17 cellular contexts compared by ENCODE assay signal in genomic region chr2:7473135-7473771, GRCh38.
A peak's percentile ranks its signal among the peaks of the same experiment; 100 is the strongest.
DNase-seq lines count a peak whose midpoint lies in the region; ATAC-seq lines count a peak whose summit lies in the region.
"Had no signal": no experiment of that assay in that cellular context is flagged by ENCODE, and none has a peak within 500 bp of the region (broad histone marks: within the 10 kb centered on the region; RNA-seq: fewer than 3 reads in every experiment).

No MANE protein-coding gene starts in this region.

- no peak overlapping the region for H3K27ac Mint-ChIP-seq in T-helper 1 cell treated with Interleukin-12 subunit alpha and Interleukin-12 subunit beta and Interleukin-4 antibody, amounts not matched to agents 30 μg/mL and 1 μg/mL, for 36 hours
- H3K27ac Mint-ChIP-seq in activated naive CD4-positive, alpha-beta T cell treated with anti-CD3 and anti-CD28 coated beads, Interleukin-2, amount 50 U/mL, for 24 hours, result peak overlapping the region; percentile 9
- peak overlapping the region; percentile 85 for H3K27ac Mint-ChIP-seq in activated T-helper 2 cell treated with anti-CD3 and anti-CD28 coated beads, Interferon-gamma antibody, Interleukin-2, Interleukin-4, amounts not matched to agents 10 μg/mL and 5 μg/mL and 100 μg/mL, durations not matched to agents 14 hours and 24 hours and 36 hours
- peak overlapping the region; percentile 24 for H3K27ac Mint-ChIP-seq in stimulated activated effector memory CD8-positive, alpha-beta T cell treated with anti-CD3 and anti-CD28 coated beads, Interleukin-12 subunit alpha, Interleukin-12 subunit beta, amount 100 ng/mL, for 72 hours
- H3K27ac Mint-ChIP-seq: CD4-positive, alpha-beta T cell had no signal

- peaks cover 4% of the 10 kb centered on the region for H3K36me3 Mint-ChIP-seq in T-helper 1 cell treated with Interleukin-12 subunit alpha and Interleukin-12 subunit beta and Interleukin-4 antibody, amounts not matched to agents 30 μg/mL and 1 μg/mL, for 36 hours (ENCODE audit: low read depth)
- no peaks in the 10 kb centered on the region for H3K36me3 Mint-ChIP-seq in activated naive CD4-positive, alpha-beta T cell treated with anti-CD3 and anti-CD28 coated beads, Interleukin-2, amount 50 U/mL, for 24 hours
- H3K36me3 Mint-ChIP-seq in activated T-helper 2 cell treated with anti-CD3 and anti-CD28 coated beads, Interferon-gamma antibody, Interleukin-2, Interleukin-4, amounts not matched to agents 10 μg/mL and 5 μg/mL and 100 μg/mL, durations not matched to agents 14 hours and 24 hours and 36 hours (ENCODE audit: low read depth), result peaks cover 29% of the 10 kb centered on the region
- peaks cover 6% of the 10 kb centered on the region for H3K36me3 Mint-ChIP-seq in stimulated activated effector memory CD8-positive, alpha-beta T cell treated with anti-CD3 and anti-CD28 coated beads, Interleukin-12 subunit alpha, Interleukin-12 subunit beta, amount 100 ng/mL, for 72 hours

- peak; percentile 47 for ATAC-seq in stimulated activated effector memory CD8-positive, alpha-beta T cell treated with anti-CD3 and anti-CD28 coated beads, Interleukin-12 subunit alpha, Interleukin-12 subunit beta, amount 100 ng/mL, for 72 hours
- ATAC-seq in GM21723 (IDR thresholded peaks at IDR 0.05; ENCODE audit: unreplicated experiment), result no peak
- ATAC-seq: HCT116, K562 had no signal

- H3K4me1 Mint-ChIP-seq in T-helper 1 cell treated with Interleukin-12 subunit alpha and Interleukin-12 subunit beta and Interleukin-4 antibody, amounts not matched to agents 30 μg/mL and 1 μg/mL, for 36 hours (ENCODE audit: low read depth), result peaks cover 31% of the 10 kb centered on the region
- peaks cover 42% of the 10 kb centered on the region for H3K4me1 Mint-ChIP-seq in activated naive CD4-positive, alpha-beta T cell treated with anti-CD3 and anti-CD28 coated beads, Interleukin-2, amount 50 U/mL, for 24 hours
- peaks cover 56% of the 10 kb centered on the region for H3K4me1 Mint-ChIP-seq in activated T-helper 2 cell treated with anti-CD3 and anti-CD28 coated beads, Interferon-gamma antibody, Interleukin-2, Interleukin-4, amounts not matched to agents 10 μg/mL and 5 μg/mL and 100 μg/mL, durations not matched to agents 14 hours and 24 hours and 36 hours (ENCODE audit: low read depth)
- peaks cover 32% of the 10 kb centered on the region for H3K4me1 Mint-ChIP-seq in stimulated activated effector memory CD8-positive, alpha-beta T cell treated with anti-CD3 and anti-CD28 coated beads, Interleukin-12 subunit alpha, Interleukin-12 subunit beta, amount 100 ng/mL, for 72 hours

- peak overlapping the region; percentile 2 for H3K4me3 Mint-ChIP-seq in T-helper 1 cell treated with Interleukin-12 subunit alpha and Interleukin-12 subunit beta and Interleukin-4 antibody, amounts not matched to agents 30 μg/mL and 1 μg/mL, for 36 hours
- H3K4me3 Mint-ChIP-seq in activated naive CD4-positive, alpha-beta T cell treated with anti-CD3 and anti-CD28 coated beads, Interleukin-2, amount 50 U/mL, for 24 hours, result no peak overlapping the region
- H3K4me3 Mint-ChIP-seq in activated T-helper 2 cell treated with anti-CD3 and anti-CD28 coated beads, Interferon-gamma antibody, Interleukin-2, Interleukin-4, amounts not matched to agents 10 μg/mL and 5 μg/mL and 100 μg/mL, durations not matched to agents 14 hours and 24 hours and 36 hours (ENCODE audit: low read depth), result peak overlapping the region; percentile 26
- peak overlapping the region; percentile 27 for H3K4me3 Mint-ChIP-seq in stimulated activated effector memory CD8-positive, alpha-beta T cell treated with anti-CD3 and anti-CD28 coated beads, Interleukin-12 subunit alpha, Interleukin-12 subunit beta, amount 100 ng/mL, for 72 hours
- H3K4me3 Mint-ChIP-seq: CD4-positive, alpha-beta T cell had no signal

- H3K27me3 Mint-ChIP-seq in T-helper 1 cell treated with Interleukin-12 subunit alpha and Interleukin-12 subunit beta and Interleukin-4 antibody, amounts not matched to agents 30 μg/mL and 1 μg/mL, for 36 hours (ENCODE audit: low read depth), result no peaks in the 10 kb centered on the region
- no peaks in the 10 kb centered on the region for H3K27me3 Mint-ChIP-seq in activated naive CD4-positive, alpha-beta T cell treated with anti-CD3 and anti-CD28 coated beads, Interleukin-2, amount 50 U/mL, for 24 hours
- H3K27me3 Mint-ChIP-seq in activated T-helper 2 cell treated with anti-CD3 and anti-CD28 coated beads, Interferon-gamma antibody, Interleukin-2, Interleukin-4, amounts not matched to agents 10 μg/mL and 5 μg/mL and 100 μg/mL, durations not matched to agents 14 hours and 24 hours and 36 hours (ENCODE audit: low read depth), result no peaks in the 10 kb centered on the region
- H3K27me3 Mint-ChIP-seq: CD4-positive, alpha-beta T cell had no signal

- intact Hi-C loops in activated T-helper 2 cell treated with anti-CD3 and anti-CD28 coated beads, Interferon-gamma antibody, Interleukin-2, Interleukin-4, amounts not matched to agents 10 μg/mL and 5 μg/mL and 100 μg/mL, durations not matched to agents 14 hours and 24 hours and 36 hours (cut with micrococcal nuclease), result no loop called here

- H3K9me3 Mint-ChIP-seq in T-helper 1 cell treated with Interleukin-12 subunit alpha and Interleukin-12 subunit beta and Interleukin-4 antibody, amounts not matched to agents 30 μg/mL and 1 μg/mL, for 36 hours, result no peaks in the 10 kb centered on the region
- no peaks in the 10 kb centered on the region for H3K9me3 Mint-ChIP-seq in activated naive CD4-positive, alpha-beta T cell treated with anti-CD3 and anti-CD28 coated beads, Interleukin-2, amount 50 U/mL, for 24 hours
- H3K9me3 Mint-ChIP-seq in activated T-helper 2 cell treated with anti-CD3 and anti-CD28 coated beads, Interferon-gamma antibody, Interleukin-2, Interleukin-4, amounts not matched to agents 10 μg/mL and 5 μg/mL and 100 μg/mL, durations not matched to agents 14 hours and 24 hours and 36 hours, result peaks cover 11% of the 10 kb centered on the region
- no peaks in the 10 kb centered on the region for H3K9me3 Mint-ChIP-seq in stimulated activated effector memory CD8-positive, alpha-beta T cell treated with anti-CD3 and anti-CD28 coated beads, Interleukin-12 subunit alpha, Interleukin-12 subunit beta, amount 100 ng/mL, for 72 hours
- H3K9me3 Mint-ChIP-seq: CD4-positive, alpha-beta T cell had no signal

- DNase-seq in T-helper 1 cell (no peak), DMS79 treated with DMSO at 0.1 percent for 48 hours (lab: John Stamatoyannopoulos, UW) (no peak)
- no peak for DNase-seq in activated naive CD4-positive, alpha-beta T cell treated with anti-CD3 and anti-CD28 coated beads, Interleukin-2, amount 50 U/mL, for 16 hours
- DNase-seq in activated T-helper 2 cell treated with anti-CD3 and anti-CD28 coated beads, Interferon-gamma antibody, Interleukin-2, Interleukin-4, amounts not matched to agents 10 μg/mL and 5 μg/mL and 100 μg/mL, durations not matched to agents 14 hours and 24 hours and 36 hours (ENCODE audit: low spot score), result no peak
- no peak for DNase-seq in stimulated activated effector memory CD8-positive, alpha-beta T cell treated with anti-CD3 and anti-CD28 coated beads, Interleukin-12 subunit alpha, Interleukin-12 subunit beta, amount 100 ng/mL, for 72 hours (ENCODE audit: low spot score in 2 of 2)
- DNase-seq: BE2C; CD4-positive, alpha-beta T cell; DMS79; NCI-H1417 treated with DMSO at 0.1 percent for 48 hours; NCI-H1930; NCI-H446; NCI-H69 had no signal
